In genomic region chr15:40310001-40310959, GRCh38 we compare ENCODE assay signal across 8 cellular contexts. TPM values are rescaled to one million over a fixed set of nuclear protein-coding genes. Genes with fewer than 3 reads are reported as not detected.
DNase-seq lines count a peak whose midpoint lies in the region; ATAC-seq and TF ChIP-seq lines count a peak whose summit lies in the region.

No MANE protein-coding gene starts in this region.

- peaks cover 32% of the 10 kb centered on the region for H3K4me1 ChIP-seq in DOHH2 (ENCODE audit: control insufficient read depth, low read length)
- H3K4me1 ChIP-seq in Karpas-422 (ENCODE audit: low read length): peaks cover 42% of the 10 kb centered on the region
- peaks cover 5% of the 10 kb centered on the region for H3K4me1 ChIP-seq in mucosa of descending colon (ENCODE audit: low read depth)
- H3K4me1 ChIP-seq in tibial nerve: peaks cover 0 to 8% (median 0%) of the 10 kb centered on the region in 4 donors

- H3K9me2 ChIP-seq in DOHH2 (replicated peaks; ENCODE audit: control insufficient read depth, low read length) (no peaks in the 10 kb centered on the region), Karpas-422 (replicated peaks; ENCODE audit: insufficient read depth, low read length) (no peaks in the 10 kb centered on the region)

- no peak overlapping the region for H3K9ac ChIP-seq in Karpas-422 (ENCODE audit: low read length)

- H3K4me3 ChIP-seq in DOHH2 (ENCODE audit: low read length) (no peak overlapping the region), Karpas-422 (ENCODE audit: low read length) (no peak overlapping the region), mucosa of descending colon (no peak overlapping the region), tibial nerve (no peak overlapping the region)

- no peak overlapping the region for H3K4me2 ChIP-seq in DOHH2 (ENCODE audit: low read length)
- no peak overlapping the region for H3K4me2 ChIP-seq in Karpas-422 (ENCODE audit: low read depth, low read length, poor library complexity, severe bottlenecking)

- H3K36me3 ChIP-seq in DOHH2 (ENCODE audit: control insufficient read depth, low read length) (no peaks in the 10 kb centered on the region), Karpas-422 (ENCODE audit: insufficient read depth, low read length) (no peaks in the 10 kb centered on the region), mucosa of descending colon (ENCODE audit: low read depth) (no peaks in the 10 kb centered on the region), tibial nerve (no peaks in the 10 kb centered on the region)

- TF ChIP-seq POLR2A in tibial nerve (IDR thresholded peaks at IDR 0.05): no peak

- intact Hi-C loops in mucosa of descending colon (cut with DNase I, micrococcal nuclease): no loop called here

- H3F3A ChIP-seq in DOHH2 (ENCODE audit: control insufficient read depth, insufficient read depth): no peaks in the 10 kb centered on the region

- TF ChIP-seq EP300 in tibial nerve (IDR thresholded peaks at IDR 0.05): no peak

- DNase-seq in Karpas-422 (peak; percentile 87), dermis microvascular lymphatic vessel endothelial cell (ENCODE audit: low read depth in 2 of 2) (peak; percentile 30 to 59), mucosa of descending colon (peak in 2 of 3 donors; percentile 69 to 79), tibial nerve (ENCODE audit: low spot score in 2 of 2) (no peak), COLO829 (ENCODE audit: low spot score) (no peak)
- DNase-seq in activated CD4-positive, CD25-positive, alpha-beta regulatory T cell (lab: John Stamatoyannopoulos, UW): peak in 3 of 4 experiments; percentile 14 to 37 (median 25)

- 21 to 28% methylated on average over 4 of the region's 4 CpGs for WGBS in tibial nerve, 2 donors

- H3K27ac ChIP-seq in DOHH2 (ENCODE audit: low read depth, low read length) (no peak overlapping the region), Karpas-422 (ENCODE audit: low read length) (no peak overlapping the region), tibial nerve (no peak overlapping the region)

- H3K27me3 ChIP-seq in DOHH2 (ENCODE audit: control insufficient read depth, low read length) (peaks cover 33% of the 10 kb centered on the region), Karpas-422 (ENCODE audit: low read length) (no peaks in the 10 kb centered on the region), tibial nerve (peaks cover 0 to 5% of the 10 kb centered on the region in 2 donors)

- peak; percentile 42 for ATAC-seq in mucosa of descending colon
- ATAC-seq in GM21723 (IDR thresholded peaks at IDR 0.05; ENCODE audit: unreplicated experiment): no peak

- H2AFZ ChIP-seq in Karpas-422 (ENCODE audit: low read length): no peak overlapping the region

- H4K20me1 ChIP-seq in DOHH2 (ENCODE audit: control insufficient read depth, insufficient read depth, low read depth, low read length): no peaks in the 10 kb centered on the region
- H4K20me1 ChIP-seq in Karpas-422 (ENCODE audit: insufficient read depth, low read depth, low read length): no peaks in the 10 kb centered on the region

- H3K9me3 ChIP-seq in DOHH2 (ENCODE audit: control insufficient read depth, insufficient read depth, low read length) (no peaks in the 10 kb centered on the region), Karpas-422 (ENCODE audit: low read length) (no peaks in the 10 kb centered on the region), mucosa of descending colon (no peaks in the 10 kb centered on the region), tibial nerve (no peaks in the 10 kb centered on the region)

- TF ChIP-seq CTCF in DOHH2 (IDR thresholded peaks at IDR 0.05; ENCODE audit: low read depth, low read length, poor library complexity, severe bottlenecking) (peak; percentile 82), mucosa of descending colon (IDR thresholded peaks at IDR 0.05) (peak; percentile 56), tibial nerve (IDR thresholded peaks at IDR 0.05) (peak; percentile 24 to 53 (median 43))

- H3K79me2 ChIP-seq in DOHH2 (ENCODE audit: control insufficient read depth, low read length) (no peaks in the 10 kb centered on the region), Karpas-422 (ENCODE audit: low read length) (no peaks in the 10 kb centered on the region)

RNA-seq across cellular contexts. Expression of gene PLCB2, which starts 2.5 kb away (rescaled TPM):
- 4.3 and 8.7 TPM in 2 replicates for total RNA-seq in Karpas-422 (2014; rRNA removed; shearing (Covaris generic); ENCODE audit: low replicate concordance)
- total RNA-seq in dermis microvascular lymphatic vessel endothelial cell (under 0.01 TPM in 1 of 2 replicates, not detected in the other), mucosa of descending colon (10 to 100 TPM in 2 of 3 donors, 1 to 10 TPM in 1; 9.9 to 21.8 (median 17.4) TPM), tibial nerve (10 to 100 TPM; 14.9 to 42.3 (median 17.0) TPM)

RNA-seq across cellular contexts. Expression of gene INAFM2, which starts 13.2 kb away (rescaled TPM):
- 5.8 and 9.2 TPM in 2 replicates for total RNA-seq in Karpas-422 (2014; rRNA removed; shearing (Covaris generic); ENCODE audit: low replicate concordance)
- total RNA-seq in dermis microvascular lymphatic vessel endothelial cell: 9.0 and 17.8 TPM in 2 replicates
- 100 to 1,000 TPM in 1 of 3 donors, 10 to 100 TPM in 2; 15.6 to 120 (median 21.1) TPM for total RNA-seq in mucosa of descending colon
- total RNA-seq in tibial nerve: 10 to 100 TPM; 13.8 to 25.9 (median 20.5) TPM

RNA-seq across cellular contexts. Expression of gene ANKRD63, which starts 27.4 kb away (rescaled TPM):
- total RNA-seq in Karpas-422 (2014; rRNA removed; shearing (Covaris generic); ENCODE audit: low replicate concordance): not detected in 2 replicates
- total RNA-seq in dermis microvascular lymphatic vessel endothelial cell: not detected in 2 replicates
- total RNA-seq in mucosa of descending colon: under 1 TPM in 1 of 3 donors, not detected in 2; 0.25 TPM
- not detected for total RNA-seq in tibial nerve

RNA-seq across cellular contexts. Expression of gene CCDC9B, which starts 30.5 kb away (rescaled TPM):
- total RNA-seq in Karpas-422 (2014; rRNA removed; shearing (Covaris generic); ENCODE audit: low replicate concordance): 1.2 and 3.1 TPM in 2 replicates
- total RNA-seq in dermis microvascular lymphatic vessel endothelial cell (6.5 and 13.3 TPM in 2 replicates), mucosa of descending colon (100 to 1,000 TPM in 1 of 3 donors, 10 to 100 TPM in 2; 34.9 to 204 (median 37.2) TPM), tibial nerve (10 to 100 TPM; 19.3 to 22.8 (median 21.2) TPM)

RNA-seq across cellular contexts. Expression of gene PHGR1, which starts 40.6 kb away (rescaled TPM):
- not detected in 2 replicates for total RNA-seq in Karpas-422 (2014; rRNA removed; shearing (Covaris generic); ENCODE audit: low replicate concordance)
- total RNA-seq in dermis microvascular lymphatic vessel endothelial cell: not detected in 2 replicates
- total RNA-seq in mucosa of descending colon: 1,000 to 10,000 TPM in 2 of 3 donors, 100 to 1,000 TPM in 1; 932 to 1,439 (median 1,228) TPM
- not detected for total RNA-seq in tibial nerve

Comparison
In these comparisons a context has a peak if more than half of its experiments do, and no peak if none do; other contexts are left out.
1. DNase-seq: peak in Karpas-422 (single experiment), activated CD4-positive, CD25-positive, alpha-beta regulatory T cell (3 of 4), dermis microvascular lymphatic vessel endothelial cell (2 of 2) and mucosa of descending colon (2 of 3); none in tibial nerve (0 of 2) and COLO829 (single experiment).
2. Peak in every context shown above with its lines, with median percentiles within 50 percentile points of each other: CTCF ChIP-seq.